ENCODE assay signal across 8 cellular contexts in genomic region chr1:150162862-150163706, GRCh38. TPM values are rescaled to one million over a fixed set of nuclear protein-coding genes. Genes with fewer than 3 reads are reported as not detected.
DNase-seq lines count a peak whose midpoint lies in the region; ATAC-seq, FAIRE-seq and TF ChIP-seq lines count a peak whose summit lies in the region.

No MANE protein-coding gene starts in this region.

- SMC1A ChIA-PET in GM12878 (lab: Charles Lee; ENCODE audit: uncharacterized antibody, unreplicated experiment) = interaction anchor here (0.6 to 15.5 kb wide), 11 partner anchors 12 to 201 kb away, joined by 3 to 338 read pairs (median 9); partner anchors contain the start of genes PLEKHO1 and VPS45

- WGBS in GM12878 (ENCODE audit: insufficient coverage, insufficient replicate concordance, low lambda C conversion rate, missing lambda C conversion rate) = 0% methylated on average over 14 of the region's 14 CpGs
- WGBS in hepatocyte (ENCODE audit: low lambda C conversion rate, missing lambda C conversion rate) = 3% methylated on average over 14 of the region's 14 CpGs

- no TSS peak for BruUV-seq in GM12878 (replicated peaks; lab: Mats Ljungman, UMichigan)

- peaks cover 0 to 6% of the 10 kb centered on the region in 2 experiments; a peak in 3 of 4 replicates for H3K36me3 ChIP-seq in GM12878 (ENCODE audit: control insufficient read depth in 2 of 2, insufficient read depth in 2 of 2, low read length in 1 of 2)
- H3K36me3 ChIP-seq in hepatocyte (replicated peaks; ENCODE audit: insufficient read depth, low read depth) = no peaks in the 10 kb centered on the region

- CTCF ChIA-PET in GM12878 (lab: Yijun Ruan, JAX) = interaction anchor here (1.0 to 19.2 kb wide), 7 partner anchors 10 to 275 kb away, joined by 4 to 577 read pairs (median 13); partner anchors contain the start of genes PLEKHO1 and VPS45

- RAD21 ChIA-PET in GM12878 (lab: Charles Lee; ENCODE audit: unreplicated experiment) = interaction anchor here (1.7 to 15.1 kb wide), 4 partner anchors 12 to 152 kb away, joined by 5 to 287 read pairs (median 48); partner anchors contain the start of genes OTUD7B and PLEKHO1

- H3K9me3 ChIP-seq in GM12878 (replicated peaks; ENCODE audit: control insufficient read depth, insufficient read depth, low read length) (no peaks in the 10 kb centered on the region), hepatocyte (ENCODE audit: low read depth) (no peaks in the 10 kb centered on the region)

- no peaks in the 10 kb centered on the region for H4K20me1 ChIP-seq in GM12878 (ENCODE audit: control insufficient read depth, insufficient read depth)
- no peaks in the 10 kb centered on the region for H4K20me1 ChIP-seq in hepatocyte (ENCODE audit: insufficient read depth, poor library complexity, severe bottlenecking)

- peak overlapping the region; percentile 94 for H3K4me2 ChIP-seq in GM12878 (ENCODE audit: control insufficient read depth, insufficient read depth)
- peak overlapping the region; percentile 69 for H3K4me2 ChIP-seq in hepatocyte

- peak; percentile 84 for TF ChIP-seq POLR2A in GM12878 (IDR thresholded peaks at IDR 0.05; ENCODE audit: low read depth, low read length)

- peak overlapping the region; percentile 94 for H3K9ac ChIP-seq in GM12878 (ENCODE audit: control insufficient read depth, insufficient read depth, low read length)

- DNase-seq in activated naive CD4-positive, alpha-beta T cell treated with anti-CD3 and anti-CD28 coated beads, Interleukin-2, amount 50 U/mL, for 72 hours (ENCODE audit: low spot score in 2 of 2) = no peak
- DNase-seq in activated naive CD4-positive, alpha-beta T cell (lab: John Stamatoyannopoulos, UW) = no peak
- DNase-seq in NCI-H526 (lab: John Stamatoyannopoulos, UW) (peak; percentile 94 to 97), GM12878 (ENCODE audit: low read depth, low spot score) (peak; percentile 97), hepatocyte (ENCODE audit: low spot score) (peak; percentile 96), posterior cingulate gyrus (peak; percentile 43 to 96 (median 79))

- no peak overlapping the region for H3K27ac Mint-ChIP-seq in activated naive CD4-positive, alpha-beta T cell treated with anti-CD3 and anti-CD28 coated beads, Interleukin-2, amount 50 U/mL, for 72 hours

- ATAC-seq in activated naive CD4-positive, alpha-beta T cell treated with anti-CD3 and anti-CD28 coated beads, Interleukin-2, amount 50 U/mL, for 72 hours = peak; percentile 15 to 49
- peak; percentile 37 for ATAC-seq in HG03066 (IDR thresholded peaks at IDR 0.05; ENCODE audit: low read depth, unreplicated experiment)
- peak; percentile 66 for ATAC-seq in GM12878
- no peak for ATAC-seq in HG03039 (IDR thresholded peaks at IDR 0.05; ENCODE audit: unreplicated experiment)

- peak in 1 of 2 experiments; percentile 17; a peak in 1 of 4 replicates for TF ChIP-seq EP300 in GM12878 (IDR thresholded peaks at IDR 0.05; ENCODE audit: borderline replicate concordance in 1 of 2, control insufficient read depth in 1 of 2, low read depth in 2 of 2, low read length in 2 of 2)

- no peak for TF ChIP-seq CTCF in GM12878 (IDR thresholded peaks at IDR 0.05 in 2 of 3, conservative IDR thresholded peaks at IDR 0.05 in 1 of 3; ENCODE audit: control insufficient read depth in 2 of 3, extremely low read depth in 1 of 3, insufficient read depth in 1 of 3, low read depth in 3 of 3, low read length in 3 of 3)
- no peak for TF ChIP-seq CTCF in hepatocyte (IDR thresholded peaks at IDR 0.05; ENCODE audit: poor library complexity)

- peaks cover 2 to 3% of the 10 kb centered on the region in 2 donors for H3K36me3 Mint-ChIP-seq in activated naive CD4-positive, alpha-beta T cell treated with anti-CD3 and anti-CD28 coated beads, Interleukin-2, amount 50 U/mL, for 72 hours

- peak; percentile 81 for FAIRE-seq in GM12878 (lab: Jason Lieb, UNC)

- peak overlapping the region; percentile 56 for H3K4me3 ChIP-seq in GM12878
- H3K4me3 ChIP-seq in hepatocyte = peak overlapping the region; percentile 1

- no peaks in the 10 kb centered on the region for H3K9me2 ChIP-seq in hepatocyte (replicated peaks; ENCODE audit: insufficient read depth)

- no peak overlapping the region; the same call in 1 of the 2 replicates for H2AFZ ChIP-seq in GM12878 (ENCODE audit: control insufficient read depth, low read depth, low read length)
- H2AFZ ChIP-seq in hepatocyte = no peak overlapping the region

- H3K4me1 ChIP-seq in GM12878 (ENCODE audit: control insufficient read depth, insufficient read depth, low read length) = peaks cover 80% of the 10 kb centered on the region
- H3K4me1 ChIP-seq in hepatocyte (ENCODE audit: insufficient read depth) = peaks cover 17% of the 10 kb centered on the region

- intact Hi-C loops in GM12878 (cut with micrococcal nuclease; ENCODE audit: unreplicated experiment) (no loop called here), posterior cingulate gyrus (cut with DNase I) (loop anchor here (10.0 kb wide), 1 partner anchor 198 kb away; no protein-coding TSS in a partner anchor)

- H3K79me2 ChIP-seq in GM12878 (ENCODE audit: control insufficient read depth, insufficient read depth, low read length) (peaks cover 36% of the 10 kb centered on the region), hepatocyte (no peaks in the 10 kb centered on the region)

- POLR2A ChIA-PET in GM12878 (lab: Charles Lee) = interaction anchor here (0.8 to 8.9 kb wide), 11 partner anchors 8 to 319 kb away, joined by 3 to 120 read pairs (median 4); partner anchors contain the start of genes PLEKHO1 and VPS45

- H3K27me3 ChIP-seq in GM12878 (replicated peaks in 1 of 2; ENCODE audit: control insufficient read depth in 2 of 2, insufficient read depth in 2 of 2, low read length in 1 of 2) (no peaks in the 10 kb centered on the region), hepatocyte (no peaks in the 10 kb centered on the region)

- H3K9me3 Mint-ChIP-seq in activated naive CD4-positive, alpha-beta T cell treated with anti-CD3 and anti-CD28 coated beads, Interleukin-2, amount 50 U/mL, for 72 hours = no peaks in the 10 kb centered on the region

- H3K27ac ChIP-seq in GM12878 (ENCODE audit: control insufficient read depth, insufficient read depth) (peak overlapping the region; percentile 100), hepatocyte (peak overlapping the region; percentile 95)

- in situ Hi-C loops in GM12878 (cut with MboI) = no loop called here

- TF ChIP-seq RAD21 in GM12878 (IDR thresholded peaks at IDR 0.05; ENCODE audit: insufficient read depth, low read depth, low read length) = no peak

TF ChIP-seq in GM12878, 131 proteins besides CTCF, POLR2A, EP300 and RAD21 (continues in another document):
- no peak for TF ChIP-seq BRCA1 (IDR thresholded peaks at IDR 0.05; ENCODE audit: low read depth, low read length)
- TF ChIP-seq RBBP5 (conservative IDR thresholded peaks at IDR 0.05) = no peak
- TF ChIP-seq GATAD2B (conservative IDR thresholded peaks at IDR 0.05; ENCODE audit: low read depth) = 0 out of 2 replicates have a peak, but pooled peaks have one; percentile 25
- no peak for TF ChIP-seq NFXL1 (IDR thresholded peaks at IDR 0.05; ENCODE audit: borderline replicate concordance)
- TF ChIP-seq, protein P1, sequence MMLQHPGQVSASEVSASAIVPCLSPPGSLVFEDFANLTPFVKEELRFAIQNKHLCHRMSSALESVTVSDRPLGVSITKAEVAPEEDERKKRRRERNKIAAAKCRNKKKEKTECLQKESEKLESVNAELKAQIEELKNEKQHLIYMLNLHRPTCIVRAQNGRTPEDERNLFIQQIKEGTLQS (IDR thresholded peaks at IDR 0.05; ENCODE audit: borderline replicate concordance, extremely low read depth, low read depth, low read length) = no peak

RNA-seq across cellular contexts. Expression of gene PLEKHO1, which starts 13.4 kb away (rescaled TPM):
- 10 to 100 TPM in 1 of 2 donors, 1 to 10 TPM in 1; 6.7 to 14.7 TPM for total RNA-seq in activated naive CD4-positive, alpha-beta T cell treated with anti-CD3 and anti-CD28 coated beads, Interleukin-2, amount 50 U/mL, for 72 hours
- 74.2 and 90.2 TPM in 2 replicates for total RNA-seq in GM12878 (2013; cell fraction: nucleolus; rRNA removed)
- total RNA-seq in GM12878 (2014; rRNA removed) = 183 and 184 TPM in 2 replicates
- total RNA-seq in GM12878 (2014; rRNA removed; fragmentation: Illumina TruSeq; extraction: Trizol) = 87.7 and 91.4 TPM in 2 replicates
- 134 and 146 TPM in 2 replicates for total RNA-seq in GM12878 (2021)
- 48.7 TPM for polyA plus RNA-seq in GM12878 (2011; ENCODE audit: low read depth)
- 56.6 and 73.8 TPM in 2 replicates for polyA plus RNA-seq in GM12878 (2011; rRNA removed)
- polyA plus RNA-seq in GM12878 (2011; cell fraction: cytosol; rRNA removed) = 66.4 and 101 TPM in 2 replicates
- polyA plus RNA-seq in GM12878 (2011; cell fraction: nucleus; rRNA removed) = 85.4 and 100 TPM in 2 replicates
- 65.1 and 81.8 TPM in 2 replicates for polyA plus RNA-seq in GM12878 (2012)
- polyA plus RNA-seq in GM12878 (2014; fragmentation: Illumina TruSeq; extraction: Trizol) = 108 and 113 TPM in 2 replicates
- polyA plus RNA-seq in GM12878 (2014; fragmentation: Nextera tagmentation; extraction: Ambion mirVana) = 10 to 100 TPM in 1 of 2 experiments, 1 to 10 TPM in 1; 5.3 to 12.9 TPM
- 143 and 184 TPM in 2 replicates for polyA plus RNA-seq in GM12878 (2014; rRNA removed)
- 10 to 100 TPM; 36.9 to 86.3 TPM for polyA plus RNA-seq in GM12878 (2016; fragmentation: Nextera tagmentation; extraction: Ambion mirVana)
- 32.6 and 50.0 TPM in 2 replicates for polyA minus RNA-seq in GM12878 (2011; rRNA and poly(A)+ RNA removed)
- polyA minus RNA-seq in GM12878 (2011; cell fraction: cytosol; rRNA and poly(A)+ RNA removed) = 24.1 and 25.9 TPM in 2 replicates
- 14.5 and 24.8 TPM in 2 replicates for polyA minus RNA-seq in GM12878 (2011; cell fraction: nucleus; rRNA and poly(A)+ RNA removed)
- 12.1 and 23.7 TPM in 2 replicates for total RNA-seq in hepatocyte
- polyA plus RNA-seq in hepatocyte = 33.0 and 38.2 TPM in 2 replicates

Comparison
In these comparisons a context has a peak if more than half of its experiments do, and no peak if none do; other contexts are left out.
1. DNase-seq: peak in NCI-H526 (2 of 2), GM12878 (single experiment), hepatocyte (single experiment) and posterior cingulate gyrus (10 of 10); none in activated naive CD4-positive, alpha-beta T cell treated with anti-CD3 and anti-CD28 coated beads, Interleukin-2, amount 50 U/mL, for 72 hours (0 of 2) and activated naive CD4-positive, alpha-beta T cell (0 of 4).